19 cellular contexts compared by ENCODE assay signal in the genomic region with DNA sequence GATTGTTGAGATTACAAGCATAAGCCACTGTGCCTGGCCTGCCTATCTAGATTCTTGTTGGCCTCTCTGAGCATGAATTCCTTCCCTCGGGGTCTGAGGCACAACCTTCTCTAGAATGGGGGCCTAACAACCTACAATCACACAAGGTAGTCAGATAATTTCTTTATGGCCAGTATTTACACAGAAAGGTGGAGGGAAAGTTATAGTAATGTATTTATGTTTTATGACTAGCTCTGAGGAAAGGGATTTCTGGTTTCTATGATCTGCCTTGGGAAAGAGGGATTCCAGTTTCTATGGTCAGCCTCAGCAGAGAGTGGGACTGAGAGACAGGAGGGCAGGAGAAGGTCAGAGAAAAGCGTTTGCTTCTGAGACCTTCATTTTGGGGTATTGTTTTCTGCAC.
"Had no signal": no experiment of that assay in that cellular context is flagged by ENCODE, and none has a peak within 500 bp of the region (broad histone marks: within the 10 kb centered on the region; RNA-seq: fewer than 3 reads in every experiment).

No MANE protein-coding gene starts in this region.

- H3K4me3 Mint-ChIP-seq: activated naive CD4-positive, alpha-beta T cell treated with anti-CD3 and anti-CD28 coated beads for 36 hours; activated T-cell treated with anti-CD3 and anti-CD28 coated beads, Interleukin-2, amount 50 U/mL, for 4 hours; natural killer cell; T-helper 2 cell treated with Interferon-gamma antibody and Interleukin-4, amounts not matched to agents 5 μg/mL and 100 μg/mL, for 36 hours had no signal

- H3K27ac ChIP-seq: body of pancreas, dorsolateral prefrontal cortex, left lung, thyroid gland had no signal

- ATAC-seq: activated T-cell treated with anti-CD3 and anti-CD28 coated beads, Interleukin-2, amount 50 U/mL, for 4 hours; body of pancreas; left lung; natural killer cell had no signal

- DNase-seq: activated CD4-positive, alpha-beta T cell treated with anti-CD3 and anti-CD28 coated beads for 48 hours; activated CD4-positive, CD25-positive, alpha-beta regulatory T cell; activated CD8-positive, alpha-beta memory T cell treated with anti-CD3 and anti-CD28 coated beads, Interleukin-2, amount 50 U/mL, for 4 hours; activated naive CD4-positive, alpha-beta T cell treated with anti-CD3 and anti-CD28 coated beads for 36 hours; activated T-cell treated with anti-CD3 and anti-CD28 coated beads, Interleukin-2, amount 50 U/mL, for 4 hours; body of pancreas; caudate nucleus; dorsolateral prefrontal cortex; foreskin melanocyte; glutamatergic neuron; left lung; mesenchymal stem cell; natural killer cell; nucleus accumbens; posterior cingulate gyrus; retina; stimulated activated naive CD4-positive, alpha-beta T cell treated with Interleukin-2 at 50 U/mL for 16 hours; thyroid gland had no signal

- H3K36me3 ChIP-seq: left lung, thyroid gland had no signal

- H3K9me3 ChIP-seq: body of pancreas, thyroid gland had no signal

- H3K4me1 ChIP-seq: body of pancreas, left lung had no signal

- H3K4me3 ChIP-seq: body of pancreas, dorsolateral prefrontal cortex, left lung, thyroid gland had no signal

- H3K27me3 ChIP-seq: body of pancreas, dorsolateral prefrontal cortex, left lung, thyroid gland had no signal

- H3K27ac Mint-ChIP-seq: activated naive CD4-positive, alpha-beta T cell treated with anti-CD3 and anti-CD28 coated beads for 36 hours; T-helper 2 cell treated with Interferon-gamma antibody and Interleukin-4, amounts not matched to agents 5 μg/mL and 100 μg/mL, for 36 hours had no signal
